ENCODE assay signal across 9 cellular contexts in genomic region chr9:30996761-30997160, GRCh38.
"Had no signal": no experiment of that assay in that cellular context is flagged by ENCODE, and none has a peak within 500 bp of the region (broad histone marks: within the 10 kb centered on the region; RNA-seq: fewer than 3 reads in every experiment).

No MANE protein-coding gene starts in this region.

- DNase-seq: H9, HCEC 1CT, IMR-90, KG1 had no signal

- H3K27ac ChIP-seq: HL-60 had no signal

- H3K4me3 ChIP-seq: GM23338, K562 had no signal

- H2AFZ ChIP-seq: GM23338 had no signal

- H3K4me2 ChIP-seq: GM23338 had no signal

- FAIRE-seq: H1, H54, K562 had no signal

- ATAC-seq: GM23338, K562 had no signal
